Comparison of ENCODE assay signal across 9 cellular contexts in genomic region chr6:156953478-156954146, GRCh38.
DNase-seq lines count a peak whose midpoint lies in the region; ATAC-seq and TF ChIP-seq lines count a peak whose summit lies in the region.
"Had no signal": no experiment of that assay in that cellular context is flagged by ENCODE, and none has a peak within 500 bp of the region (broad histone marks: within the 10 kb centered on the region; RNA-seq: fewer than 3 reads in every experiment).

No MANE protein-coding gene starts in this region.

- DNase-seq in DMS153 (lab: John Stamatoyannopoulos, UW) = peak; percentile 47
- DNase-seq in DMS153 treated with DMSO at 0.1 percent for 48 hours (lab: John Stamatoyannopoulos, UW; ENCODE audit: unreplicated experiment) = no peak
- no peak for DNase-seq in RWPE2 (ENCODE audit: low spot score)
- peak; percentile 83 for DNase-seq in epidermal melanocyte (ENCODE audit: insufficient read length, low spot score)
- DNase-seq in myocyte (ENCODE audit: low read depth) = peak; percentile 98
- DNase-seq in germinal center (ENCODE audit: low spot score) = no peak

- H3K9me3 ChIP-seq in HUES48 (ENCODE audit: control insufficient read depth, insufficient read depth, low read length) (no peaks in the 10 kb centered on the region), RWPE2 (ENCODE audit: severe bottlenecking) (no peaks in the 10 kb centered on the region)

- no peak overlapping the region for H3K9ac ChIP-seq in HUES48 (ENCODE audit: low read depth, low read length)

- H3K27me3 ChIP-seq in HUES48 (ENCODE audit: control insufficient read depth, insufficient read depth, low read length) (no peaks in the 10 kb centered on the region), RWPE2 (ENCODE audit: insufficient read depth, poor library complexity, severe bottlenecking) (no peaks in the 10 kb centered on the region)

- ATAC-seq in RWPE2 (ENCODE audit: low read depth) (peak; percentile 85), GM21381 (IDR thresholded peaks at IDR 0.05; ENCODE audit: unreplicated experiment) (no peak)

- H3K27ac ChIP-seq in HUES48 (ENCODE audit: low read depth, low read length) (no peak overlapping the region), RWPE2 (ENCODE audit: poor library complexity, severe bottlenecking) (peak overlapping the region; percentile 76)
- H3K27ac ChIP-seq: 22Rv1 had no signal

- H3K36me3 ChIP-seq in HUES48 (ENCODE audit: control insufficient read depth, insufficient read depth, low read length) (peaks cover 3% of the 10 kb centered on the region; the same call in 1 of the 2 replicates), RWPE2 (ENCODE audit: low read depth) (no peaks in the 10 kb centered on the region; the same call in 1 of the 2 replicates)

- H3K4me3 ChIP-seq in HUES48 (ENCODE audit: low read depth, low read length) = 0 out of 2 replicates have a peak overlapping the region, but pooled peaks have one; percentile 4
- peak overlapping the region; percentile 17 for H3K4me3 ChIP-seq in RWPE2 (ENCODE audit: severe bottlenecking)

- peaks cover 38% of the 10 kb centered on the region for H3K4me1 ChIP-seq in HUES48 (ENCODE audit: control insufficient read depth, insufficient read depth, low read length)
- peaks cover 55% of the 10 kb centered on the region for H3K4me1 ChIP-seq in RWPE2 (ENCODE audit: insufficient read depth, poor library complexity, severe bottlenecking)

- TF ChIP-seq CTCF in RWPE2 (IDR thresholded peaks at IDR 0.05; ENCODE audit: poor library complexity, severe bottlenecking) = peak; percentile 68

Comparison
In these comparisons a context has a peak if more than half of its experiments do, and no peak if none do; other contexts are left out.
1. DNase-seq: peak in DMS153 (single experiment), epidermal melanocyte (single experiment) and myocyte (single experiment); none in DMS153 treated with DMSO at 0.1 percent for 48 hours (single experiment), RWPE2 (single experiment) and germinal center (single experiment).